ENCODE assay signal across 16 cellular contexts in genomic region chr2:195496991-195497390, GRCh38.
DNase-seq lines count a peak whose midpoint lies in the region; ATAC-seq lines count a peak whose summit lies in the region.
"Had no signal": no experiment of that assay in that cellular context is flagged by ENCODE, and none has a peak within 500 bp of the region (broad histone marks: within the 10 kb centered on the region; RNA-seq: fewer than 3 reads in every experiment).

No MANE protein-coding gene starts in this region.

- ATAC-seq in stimulated activated naive CD8-positive, alpha-beta T cell treated with anti-CD3 and anti-CD28 coated beads, Interleukin-15, amount 100 ng/mL, for 72 hours = no peak
- no peak for ATAC-seq in stimulated activated naive CD8-positive, alpha-beta T cell treated with anti-CD3 and anti-CD28 coated beads, Interleukin-15, Interleukin-2, amounts not matched to agents 100 U/mL and 50 U/mL, for 24 hours
- no peak for ATAC-seq in naive thymus-derived CD4-positive, alpha-beta T cell
- no peak for ATAC-seq in HG03280 (IDR thresholded peaks at IDR 0.05; ENCODE audit: unreplicated experiment)
- ATAC-seq: CD8-positive, alpha-beta T cell; GM23338 had no signal

- H4K20me1 ChIP-seq in Karpas-422 (ENCODE audit: insufficient read depth, low read depth, low read length) = no peaks in the 10 kb centered on the region
- H4K20me1 ChIP-seq: BLaER1 had no signal

- no peaks in the 10 kb centered on the region for H3K79me2 ChIP-seq in Karpas-422 (ENCODE audit: low read length)

- POLR2A ChIA-PET in naive thymus-derived CD4-positive, alpha-beta T cell (lab: Charles Lee) = interaction anchor here (1.8 to 3.8 kb wide), 2 partner anchors 80 to 162 kb away, joined by 4 to 85 read pairs; partner anchors contain the start of gene SLC39A10

- no peak overlapping the region for H3K4me3 Mint-ChIP-seq in stimulated activated naive CD8-positive, alpha-beta T cell treated with anti-CD3 and anti-CD28 coated beads, Interleukin-15, amount 100 ng/mL, for 72 hours
- H3K4me3 Mint-ChIP-seq in naive thymus-derived CD4-positive, alpha-beta T cell = no peak overlapping the region
- H3K4me3 Mint-ChIP-seq: CD14-positive monocyte; CD8-positive, alpha-beta T cell; GM23338 had no signal

- intact Hi-C loops in naive thymus-derived CD4-positive, alpha-beta T cell (cut with micrococcal nuclease) = loop anchor here in 1 of 2 donors (5.0 to 10.0 kb wide), 2 partner anchors 440 to 958 kb away; no protein-coding TSS in a partner anchor

- no peaks in the 10 kb centered on the region for H3K36me3 ChIP-seq in Karpas-422 (ENCODE audit: insufficient read depth, low read length)
- H3K36me3 ChIP-seq in naive thymus-derived CD4-positive, alpha-beta T cell (ENCODE audit: control insufficient read depth in 2 of 3, insufficient read depth in 3 of 3, low read length in 3 of 3) = no peaks in the 10 kb centered on the region
- H3K36me3 ChIP-seq: BLaER1 had no signal

- CTCF ChIA-PET in naive thymus-derived CD4-positive, alpha-beta T cell (lab: Charles Lee) = interaction anchor here (0.7 to 3.6 kb wide), 8 partner anchors 14 to 172 kb away, joined by 3 to 66 read pairs (median 6); partner anchors contain the start of gene SLC39A10

- peaks cover 44% of the 10 kb centered on the region for H3K4me1 ChIP-seq in Karpas-422 (ENCODE audit: low read length)
- peaks cover 0 to 19% of the 10 kb centered on the region in 2 donors for H3K4me1 ChIP-seq in naive thymus-derived CD4-positive, alpha-beta T cell (ENCODE audit: control insufficient read depth in 2 of 2, insufficient read depth in 2 of 2, low read length in 2 of 2)

- peak overlapping the region; percentile 80; the same call in 1 of the 2 replicates for H3K27ac ChIP-seq in Karpas-422 (ENCODE audit: low read length)
- no peak overlapping the region for H3K27ac ChIP-seq in naive thymus-derived CD4-positive, alpha-beta T cell (ENCODE audit: low read depth, low read length)
- H3K27ac ChIP-seq: BLaER1 had no signal

- H3K9me3 Mint-ChIP-seq in stimulated activated naive CD8-positive, alpha-beta T cell treated with anti-CD3 and anti-CD28 coated beads, Interleukin-15, amount 100 ng/mL, for 72 hours = peaks cover 0 to 4% of the 10 kb centered on the region in 2 donors
- peaks cover 0 to 23% (median 0%) of the 10 kb centered on the region in 11 donors for H3K9me3 Mint-ChIP-seq in naive thymus-derived CD4-positive, alpha-beta T cell
- H3K9me3 Mint-ChIP-seq: CD8-positive, alpha-beta T cell; GM23338 had no signal

- H3K9me3 ChIP-seq in Karpas-422 (ENCODE audit: low read length) = no peaks in the 10 kb centered on the region
- H3K9me3 ChIP-seq in naive thymus-derived CD4-positive, alpha-beta T cell (ENCODE audit: control insufficient read depth in 2 of 3, low read length in 3 of 3) = no peaks in the 10 kb centered on the region

- DNase-seq in stimulated activated naive CD8-positive, alpha-beta T cell treated with anti-CD3 and anti-CD28 coated beads, Interleukin-15, amount 100 ng/mL, for 72 hours = no peak
- DNase-seq in stimulated activated naive CD8-positive, alpha-beta T cell treated with anti-CD3 and anti-CD28 coated beads, Interleukin-15, Interleukin-2, amounts not matched to agents 100 U/mL and 50 U/mL, for 24 hours = no peak
- no peak for DNase-seq in Karpas-422
- DNase-seq in naive thymus-derived CD4-positive, alpha-beta T cell = no peak
- DNase-seq in activated CD4-positive, alpha-beta T cell treated with anti-CD3 and anti-CD28 coated beads for 4 hours = no peak
- DNase-seq in NCI-H774 (lab: John Stamatoyannopoulos, UW) = no peak
- DNase-seq in NCI-H2081 (lab: John Stamatoyannopoulos, UW) = no peak
- DNase-seq: 8988T; Calu3; CD8-positive, alpha-beta T cell; DMS79 treated with DMSO at 0.1 percent for 48 hours; HCEC 1CT had no signal

- peak overlapping the region; percentile 64 for H3K4me2 ChIP-seq in Karpas-422 (ENCODE audit: low read depth, low read length, poor library complexity, severe bottlenecking)
- H3K4me2 ChIP-seq: BLaER1, GM23338 had no signal

- H3K36me3 Mint-ChIP-seq in naive thymus-derived CD4-positive, alpha-beta T cell = peaks cover 0 to 43% (median 3%) of the 10 kb centered on the region in 5 donors
- H3K36me3 Mint-ChIP-seq: CD14-positive monocyte; CD8-positive, alpha-beta T cell had no signal

- no peaks in the 10 kb centered on the region for H3K9me2 ChIP-seq in Karpas-422 (replicated peaks; ENCODE audit: insufficient read depth, low read length)

- peaks cover 23% of the 10 kb centered on the region for H3K4me1 Mint-ChIP-seq in stimulated activated naive CD8-positive, alpha-beta T cell treated with anti-CD3 and anti-CD28 coated beads, Interleukin-15, amount 100 ng/mL, for 72 hours
- H3K4me1 Mint-ChIP-seq in naive thymus-derived CD4-positive, alpha-beta T cell = peaks cover 10 to 74% (median 54%) of the 10 kb centered on the region in 7 donors
- H3K4me1 Mint-ChIP-seq: CD14-positive monocyte, GM23338 had no signal

- H3K27ac Mint-ChIP-seq in stimulated activated naive CD8-positive, alpha-beta T cell treated with anti-CD3 and anti-CD28 coated beads, Interleukin-15, amount 100 ng/mL, for 72 hours = peak overlapping the region; percentile 7 to 59
- peak overlapping the region in 6 of 9 donors; percentile 0 to 88 (median 52) for H3K27ac Mint-ChIP-seq in naive thymus-derived CD4-positive, alpha-beta T cell
- H3K27ac Mint-ChIP-seq: CD8-positive, alpha-beta T cell; GM23338 had no signal

- no peaks in the 10 kb centered on the region for H3K27me3 ChIP-seq in Karpas-422 (ENCODE audit: low read length)
- no peaks in the 10 kb centered on the region for H3K27me3 ChIP-seq in naive thymus-derived CD4-positive, alpha-beta T cell (ENCODE audit: control insufficient read depth in 2 of 2, insufficient read depth in 2 of 2, low read length in 2 of 2)
- H3K27me3 ChIP-seq: BLaER1 had no signal

- H3K27me3 Mint-ChIP-seq in stimulated activated naive CD8-positive, alpha-beta T cell treated with anti-CD3 and anti-CD28 coated beads, Interleukin-15, amount 100 ng/mL, for 72 hours = no peaks in the 10 kb centered on the region
- H3K27me3 Mint-ChIP-seq in naive thymus-derived CD4-positive, alpha-beta T cell = no peaks in the 10 kb centered on the region

- no peak overlapping the region for H3K9ac ChIP-seq in Karpas-422 (ENCODE audit: low read length)
- H3K9ac ChIP-seq: BLaER1 had no signal

- no peak overlapping the region for H3K4me3 ChIP-seq in Karpas-422 (ENCODE audit: low read length)
- H3K4me3 ChIP-seq in naive thymus-derived CD4-positive, alpha-beta T cell (ENCODE audit: low read length) = no peak overlapping the region
- H3K4me3 ChIP-seq: BLaER1, GM23338 had no signal

- 0 out of 2 replicates have a peak overlapping the region, but pooled peaks have one; percentile 9 for H2AFZ ChIP-seq in Karpas-422 (ENCODE audit: low read length)
- H2AFZ ChIP-seq: GM23338 had no signal
